In genomic region chr2:18976112-18976961, GRCh38 we compare ENCODE assay signal across 8 cellular contexts.
DNase-seq lines count a peak whose midpoint lies in the region; ATAC-seq and TF ChIP-seq lines count a peak whose summit lies in the region.

No MANE protein-coding gene starts in this region.

- no peak for ATAC-seq in HG03045 (IDR thresholded peaks at IDR 0.05; ENCODE audit: unreplicated experiment)

- H3K9ac ChIP-seq in GM23248 (peak overlapping the region; percentile 58), subcutaneous abdominal adipose tissue (ENCODE audit: low read length in 5 of 5) (no peak overlapping the region)

- H3K9me2 ChIP-seq in GM23248 (ENCODE audit: insufficient read depth) = no peaks in the 10 kb centered on the region

- H3K4me3 ChIP-seq in GM23248 (peak overlapping the region; percentile 70), fibroblast of the aortic adventitia (ENCODE audit: low read depth, low read length) (peak overlapping the region; percentile 31), subcutaneous abdominal adipose tissue (ENCODE audit: low read depth in 1 of 5, low read length in 5 of 5) (peak overlapping the region in 3 of 5 donors; percentile 8 to 40 (median 24))

- H3F3A ChIP-seq in GM23248 (ENCODE audit: insufficient read depth) = peaks cover 32% of the 10 kb centered on the region

- peaks cover 0 to 7% (median 4%) of the 10 kb centered on the region in 3 donors for H3K36me3 Mint-ChIP-seq in immature natural killer cell

- no peaks in the 10 kb centered on the region for H3K27me3 Mint-ChIP-seq in immature natural killer cell (ENCODE audit: low read depth in 3 of 3)

- no peaks in the 10 kb centered on the region for H3K4me1 Mint-ChIP-seq in immature natural killer cell

- H3K4me1 ChIP-seq in GM23248 (ENCODE audit: insufficient read depth) (peaks cover 35% of the 10 kb centered on the region), subcutaneous abdominal adipose tissue (ENCODE audit: control insufficient read depth in 5 of 5, insufficient read depth in 5 of 5, low read length in 5 of 5) (peaks cover 0 to 20% (median 18%) of the 10 kb centered on the region in 5 donors)

- peak overlapping the region; percentile 72 for H2AFZ ChIP-seq in GM23248

- peak overlapping the region; percentile 79 for H3K27ac ChIP-seq in GM23248
- H3K27ac ChIP-seq in subcutaneous abdominal adipose tissue (ENCODE audit: low read depth, low read length) = peak overlapping the region; percentile 42

- H3K9me3 ChIP-seq in GM23248 (ENCODE audit: low read depth) (no peaks in the 10 kb centered on the region), subcutaneous abdominal adipose tissue (ENCODE audit: control insufficient read depth in 5 of 5, low read length in 5 of 5) (no peaks in the 10 kb centered on the region)

- no peaks in the 10 kb centered on the region for H3K27me3 ChIP-seq in GM23248 (replicated peaks; ENCODE audit: insufficient read depth)
- no peaks in the 10 kb centered on the region for H3K27me3 ChIP-seq in subcutaneous abdominal adipose tissue (ENCODE audit: control insufficient read depth in 5 of 5, insufficient read depth in 4 of 5, low read length in 5 of 5)

- no peak for TF ChIP-seq CTCF in fibroblast of the aortic adventitia (IDR thresholded peaks at IDR 0.05; ENCODE audit: insufficient read depth, low read length)

- 1 to 4% methylated on average over 14 of the region's 14 CpGs for WGBS in GM23248 (ENCODE audit: low coverage in 1 of 2, low lambda C conversion rate in 2 of 2, missing lambda C conversion rate in 2 of 2), 2 experiments

- H3K4me3 Mint-ChIP-seq in immature natural killer cell = no peak overlapping the region

- no peak overlapping the region for H3K27ac Mint-ChIP-seq in immature natural killer cell

- in situ Hi-C loops in GM23248 (cut with MboI) = no loop called here

- H3K36me3 ChIP-seq in GM23248 (ENCODE audit: low read depth) (no peaks in the 10 kb centered on the region), subcutaneous abdominal adipose tissue (ENCODE audit: control insufficient read depth in 5 of 5, insufficient read depth in 5 of 5, low read length in 5 of 5) (no peaks in the 10 kb centered on the region)

- H3K4me2 ChIP-seq in GM23248 (ENCODE audit: unreplicated experiment) = peak overlapping the region; percentile 90

- peaks cover 10 to 67% (median 35%) of the 10 kb centered on the region in 6 donors for H3K9me3 Mint-ChIP-seq in immature natural killer cell

- no peaks in the 10 kb centered on the region for H4K20me1 ChIP-seq in GM23248 (ENCODE audit: insufficient read depth)

- no peaks in the 10 kb centered on the region for H3K79me2 ChIP-seq in GM23248 (ENCODE audit: insufficient read depth)

- peak; percentile 81 for DNase-seq in Daoy (ENCODE audit: low read depth)
- DNase-seq in GM23248 = peak; percentile 90
- peak; percentile 64 for DNase-seq in NCI-H1092 (lab: John Stamatoyannopoulos, UW)
- DNase-seq in fibroblast of the aortic adventitia (ENCODE audit: low read depth) = peak; percentile 87
- no peak for DNase-seq in immature natural killer cell
- no peak for DNase-seq in activated T-cell treated with anti-CD3 and anti-CD28 coated beads, Interleukin-2, amount 50 U/mL, for 1 hour

Comparison
In these comparisons a context has a peak if more than half of its experiments do, and no peak if none do; other contexts are left out.
1. DNase-seq: peak in Daoy (single experiment), GM23248 (single experiment), NCI-H1092 (single experiment) and fibroblast of the aortic adventitia (single experiment); none in immature natural killer cell (0 of 3) and activated T-cell treated with anti-CD3 and anti-CD28 coated beads, Interleukin-2, amount 50 U/mL, for 1 hour (single experiment).
2. Peak in every context shown above with its lines, with median percentiles within 50 percentile points of each other: H3K4me3 ChIP-seq.